ENCODE assay signal across 8 cellular contexts in the genomic region with DNA sequence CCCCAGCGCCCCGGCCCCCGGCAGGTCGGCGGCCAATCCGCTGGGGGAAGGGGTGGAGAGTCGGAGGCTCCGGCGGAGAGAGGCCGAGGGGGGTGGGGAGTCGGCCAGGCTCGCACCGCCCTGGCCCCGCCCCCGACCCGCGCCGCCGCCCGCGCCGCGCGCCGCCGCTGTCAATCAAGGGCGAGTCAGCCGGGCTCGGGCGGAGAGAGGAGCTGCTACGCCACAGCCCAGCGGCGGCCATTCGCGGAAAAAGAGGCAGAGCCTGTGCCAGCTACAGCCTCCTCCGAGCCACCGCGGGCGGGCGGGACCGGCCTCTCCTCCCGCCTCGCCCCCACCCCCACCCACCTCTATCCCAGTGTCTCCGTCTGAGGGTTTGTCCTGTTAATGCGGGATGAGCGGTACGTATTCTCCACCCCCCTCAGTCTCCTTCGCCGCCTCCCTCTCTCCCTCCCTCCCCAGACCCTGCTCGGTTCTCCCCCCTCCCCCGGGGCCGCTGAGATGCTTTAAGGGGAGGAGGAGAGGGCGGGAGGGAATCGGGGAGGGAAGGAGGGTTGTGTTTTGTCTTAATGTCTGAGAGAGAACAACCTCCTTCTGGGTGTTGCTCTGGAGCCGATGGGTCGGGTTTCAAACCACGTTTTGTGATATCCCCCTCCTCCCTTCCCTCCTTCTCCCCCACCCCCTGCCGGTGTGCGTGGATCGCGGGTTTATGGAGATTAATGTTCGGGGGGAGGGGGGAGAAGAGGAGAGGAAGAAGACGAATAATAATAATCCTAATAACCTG. TPM values are rescaled to one million over a fixed set of nuclear protein-coding genes. Genes with fewer than 3 reads are reported as not detected.
DNase-seq lines count a peak whose midpoint lies in the region; ATAC-seq, FAIRE-seq and TF ChIP-seq lines count a peak whose summit lies in the region.

A gene (plus strand): TSS at position 223 of the 781 bp plus-strand sequence. CDS start 169 bp downstream, at position 392.

- peak within 1 kb of the TSS; percentile 7 for H3K14ac ChIP-seq in trophoblast cell (ENCODE audit: low read length)

- H3K9me3 ChIP-seq in adipocyte (ENCODE audit: control insufficient read depth, low read length) = no peaks in the 10 kb centered on the region
- no peaks in the 10 kb centered on the region for H3K9me3 ChIP-seq in trophoblast cell (ENCODE audit: insufficient read depth, low read depth, low read length)
- no peaks in the 10 kb centered on the region for H3K9me3 ChIP-seq in transverse colon

- no CpG with 5 or more reads among the region's 63 CpGs for WGBS in trophoblast cell (ENCODE audit: extremely low coverage, insufficient coverage, insufficient read length)
- 0% methylated on average over 4 to 29 of the region's 63 CpGs for WGBS in transverse colon (ENCODE audit: low coverage in 1 of 2), 2 donors

- in situ Hi-C loops in transverse colon (cut with MboI; ENCODE audit: low pct_ligation_motif_present in 1 of 4, low pct_unique_long_range_greater_than_20kb in 1 of 4, low sequenced_read_pairs in 3 of 4) = no loop called here

- ATAC-seq in HG02852 (IDR thresholded peaks at IDR 0.05; ENCODE audit: unreplicated experiment) = peak; percentile 64

- FAIRE-seq in GM12892 (lab: Jason Lieb, UNC) = peak; percentile 88

- TF ChIP-seq EP300 in transverse colon (IDR thresholded peaks at IDR 0.05; ENCODE audit: low read depth) = no peak

- TF ChIP-seq CTCF in transverse colon (IDR thresholded peaks at IDR 0.05) = no peak

- peak; percentile 82 for DNase-seq in GM12892 (ENCODE audit: insufficient read length)
- DNase-seq in NCI-H1436 treated with DMSO at 0.1 percent for 48 hours (lab: John Stamatoyannopoulos, UW) = peak; percentile 76
- DNase-seq in T follicular helper cell (ENCODE audit: low read depth) = peak; percentile 95
- DNase-seq in adipocyte (ENCODE audit: low read depth) = peak; percentile 98
- peak; percentile 98 for DNase-seq in cardiac septum (ENCODE audit: low spot score)
- peak; percentile 96 for DNase-seq in trophoblast cell
- DNase-seq in transverse colon = peak; percentile 97

- TF ChIP-seq POLR2A in GM12892 (IDR thresholded peaks at IDR 0.05; ENCODE audit: low read depth, low read length) (no peak; the same call in 1 of the 2 replicates), transverse colon (IDR thresholded peaks at IDR 0.05) (no peak)

- peak within 1 kb of the TSS; percentile 65 for H4K12ac ChIP-seq in trophoblast cell (ENCODE audit: low read depth, low read length)

- H3K18ac ChIP-seq in trophoblast cell (ENCODE audit: low read length) = peak within 1 kb of the TSS; percentile 41

- no peaks in the 10 kb centered on the region for H3K27me3 ChIP-seq in adipocyte (replicated peaks; ENCODE audit: control insufficient read depth, insufficient read depth, low read length)
- H3K27me3 ChIP-seq in trophoblast cell (ENCODE audit: insufficient read depth, low read length) = no peaks in the 10 kb centered on the region
- H3K27me3 ChIP-seq in transverse colon = no peaks in the 10 kb centered on the region

- H3K23ac ChIP-seq in trophoblast cell (ENCODE audit: low read length) = no peak within 1 kb of the TSS

- H3K36me3 ChIP-seq in adipocyte (ENCODE audit: control insufficient read depth, insufficient read depth, low read length, severe bottlenecking) (no peaks in the 10 kb centered on the region), trophoblast cell (ENCODE audit: control insufficient read depth in 1 of 2, insufficient read depth in 2 of 2, low read length in 2 of 2) (peaks cover 0 to 3% of the 10 kb centered on the region in 2 experiments), transverse colon (no peaks in the 10 kb centered on the region)

- peak within 1 kb of the TSS; percentile 6 for H3K4ac ChIP-seq in trophoblast cell (ENCODE audit: low read depth, low read length)

- H2BK5ac ChIP-seq in trophoblast cell (ENCODE audit: low read depth, low read length, poor library complexity) = peak within 1 kb of the TSS; percentile 71

- intact Hi-C loops in cardiac septum (cut with DNase I) (loop anchor here (10.0 kb wide), 1 partner anchor 633 kb away; no protein-coding TSS in a partner anchor), transverse colon (cut with DNase I; ENCODE audit: low total_unique reads) (loop anchor here (10.0 kb wide), 1 partner anchor 633 kb away; no protein-coding TSS in a partner anchor)

- peaks cover 3% of the 10 kb centered on the region for H3K79me2 ChIP-seq in trophoblast cell (ENCODE audit: control insufficient read depth, insufficient read depth, low read length, poor library complexity)

- H2AFZ ChIP-seq in trophoblast cell (ENCODE audit: insufficient read depth, low read length, poor library complexity) = peak within 1 kb of the TSS; percentile 82

- peak within 1 kb of the TSS; percentile 74 for H2BK120ac ChIP-seq in trophoblast cell (ENCODE audit: insufficient read depth, low read length, poor library complexity)

- H2BK12ac ChIP-seq in trophoblast cell (ENCODE audit: low read length) = no peak within 1 kb of the TSS

- no peak within 1 kb of the TSS for H2AK5ac ChIP-seq in trophoblast cell (ENCODE audit: low read length)

- peak within 1 kb of the TSS; percentile 96 for H3K4me2 ChIP-seq in trophoblast cell (ENCODE audit: low read length)

- peaks cover 3% of the 10 kb centered on the region for H3K79me1 ChIP-seq in trophoblast cell (ENCODE audit: low read length)

- H3K9ac ChIP-seq in adipocyte (ENCODE audit: low read length) (peak within 1 kb of the TSS; percentile 82), trophoblast cell (ENCODE audit: low read length) (peak within 1 kb of the TSS; percentile 98)

- H3K4me1 ChIP-seq in adipocyte (ENCODE audit: control insufficient read depth, insufficient read depth, low read length) (peaks cover 7% of the 10 kb centered on the region), trophoblast cell (ENCODE audit: control insufficient read depth in 1 of 2, insufficient read depth in 2 of 2, low read length in 2 of 2) (peaks cover 3 to 5% of the 10 kb centered on the region in 2 experiments), transverse colon (peaks cover 4 to 40% (median 11%) of the 10 kb centered on the region in 4 donors)

- H4K91ac ChIP-seq in trophoblast cell (ENCODE audit: low read depth, low read length) = peak within 1 kb of the TSS; percentile 50

- peak within 1 kb of the TSS; percentile 98 for H3K4me3 ChIP-seq in adipocyte (ENCODE audit: low read length)
- H3K4me3 ChIP-seq in trophoblast cell (ENCODE audit: low read depth, low read length) = peak within 1 kb of the TSS; percentile 92
- peak within 1 kb of the TSS; percentile 67 to 99 (median 91) for H3K4me3 ChIP-seq in transverse colon

- peak within 1 kb of the TSS; percentile 70 for H4K8ac ChIP-seq in trophoblast cell (ENCODE audit: low read depth, low read length)

- H3K27ac ChIP-seq in trophoblast cell (ENCODE audit: low read depth, low read length) = peak within 1 kb of the TSS; percentile 83
- H3K27ac ChIP-seq in transverse colon = peak within 1 kb of the TSS; percentile 95 to 100 (median 98)

RNA-seq across cellular contexts. Expression of the gene that starts here (rescaled TPM):
- 6.4 TPM for polyA plus RNA-seq in GM12892 (2012; ENCODE audit: missing spikeins)
- total RNA-seq in cardiac septum (6.1 TPM), transverse colon (1 to 10 TPM; 2.6 to 7.3 (median 6.2) TPM)
- 1.4 and 1.9 TPM in 2 replicates for polyA plus RNA-seq in trophoblast cell (2013)

Comparison
In these comparisons a context has a peak if more than half of its experiments do, and no peak if none do; other contexts are left out.
1. Peak in every context shown above with its lines: DNase-seq, ATAC-seq, H3K4me3 ChIP-seq and H3K27ac ChIP-seq.